Comparison of ENCODE assay signal across 19 cellular contexts in genomic region chr21:46108827-46109226, GRCh38. TPM values are rescaled to one million over a fixed set of nuclear protein-coding genes. Genes with fewer than 3 reads are reported as not detected.
DNase-seq lines count a peak whose midpoint lies in the region; ATAC-seq and TF ChIP-seq lines count a peak whose summit lies in the region.
"Had no signal": no experiment of that assay in that cellular context is flagged by ENCODE, and none has a peak within 500 bp of the region (broad histone marks: within the 10 kb centered on the region; RNA-seq: fewer than 3 reads in every experiment).

No MANE protein-coding gene starts in this region.

- no peaks in the 10 kb centered on the region for H3K36me3 ChIP-seq in breast epithelium
- no peaks in the 10 kb centered on the region for H3K36me3 ChIP-seq in mammary epithelial cell (ENCODE audit: insufficient read depth, low read length)
- peaks cover 0 to 12% of the 10 kb centered on the region in 2 donors for H3K36me3 ChIP-seq in lung (ENCODE audit: control insufficient read depth in 2 of 2, insufficient read depth in 2 of 2, low read length in 2 of 2)
- H3K36me3 ChIP-seq in sigmoid colon, result peaks cover 21 to 22% (median 21%) of the 10 kb centered on the region in 4 donors

- no peaks in the 10 kb centered on the region for H3K27me3 ChIP-seq in breast epithelium
- no peaks in the 10 kb centered on the region for H3K27me3 ChIP-seq in mammary epithelial cell (ENCODE audit: insufficient read depth, low read length)
- no peaks in the 10 kb centered on the region for H3K27me3 ChIP-seq in lung (ENCODE audit: control insufficient read depth, insufficient read depth)
- H3K27me3 ChIP-seq in sigmoid colon, result no peaks in the 10 kb centered on the region

- TF ChIP-seq POLR2A in breast epithelium (IDR thresholded peaks at IDR 0.05) (no peak), sigmoid colon (IDR thresholded peaks at IDR 0.05) (no peak)

- no peak overlapping the region for H2AFZ ChIP-seq in mammary epithelial cell (ENCODE audit: low read depth, low read length)
- H2AFZ ChIP-seq: GM23338, PC-9 had no signal

- TF ChIP-seq EP300 in sigmoid colon (IDR thresholded peaks at IDR 0.05), result no peak

- H3K79me2 ChIP-seq in mammary epithelial cell (ENCODE audit: insufficient read depth, low read length), result no peaks in the 10 kb centered on the region

- H3K27ac Mint-ChIP-seq in chondrocyte (ENCODE audit: unreplicated experiment), result peak overlapping the region; percentile 2
- no peak overlapping the region for H3K27ac Mint-ChIP-seq in nephron progenitor cell
- H3K27ac Mint-ChIP-seq: CD4-positive, alpha-beta T cell; GM23338 had no signal

- no peak for ATAC-seq in lung (ENCODE audit: insufficient read depth, low FRiP score)
- ATAC-seq in GM18520 (IDR thresholded peaks at IDR 0.05; ENCODE audit: unreplicated experiment), result no peak
- ATAC-seq: GM23338 had no signal

- no peak overlapping the region for H3K4me3 Mint-ChIP-seq in chondrocyte (ENCODE audit: unreplicated experiment)
- H3K4me3 Mint-ChIP-seq in nephron progenitor cell, result no peak overlapping the region
- H3K4me3 Mint-ChIP-seq: CD4-positive, alpha-beta T cell; GM23338 had no signal

- dilution Hi-C loops in mammary epithelial cell (cut with HindIII; ENCODE audit: low sequenced_read_pairs), result loop anchor here (5.0 to 10.0 kb wide), 2 partner anchors 47 to 104 kb away; no protein-coding TSS in a partner anchor

- H3K36me3 Mint-ChIP-seq in chondrocyte (ENCODE audit: low read depth) (peaks cover 37% of the 10 kb centered on the region), nephron progenitor cell (ENCODE audit: low read depth) (peaks cover 57% of the 10 kb centered on the region)

- peak; percentile 6 to 10 for DNase-seq in breast epithelium (ENCODE audit: low spot score in 2 of 2)
- DNase-seq in mammary epithelial cell, result no peak
- DNase-seq in chondrocyte (ENCODE audit: low spot score), result no peak
- peak; percentile 20 for DNase-seq in lung (ENCODE audit: low spot score)
- peak; percentile 53 for DNase-seq in sigmoid colon
- no peak for DNase-seq in nephron progenitor cell
- DNase-seq in DMS153 treated with DMSO at 0.1 percent for 48 hours (lab: John Stamatoyannopoulos, UW; ENCODE audit: unreplicated experiment), result no peak
- DNase-seq: Calu3; CD4-positive, alpha-beta T cell; DMS79; GDM1; NCI-H1417; NCI-H1930; NCI-H2171; NCI-H446 treated with DMSO at 0.1 percent for 48 hours; NCI-H748 treated with DMSO at 0.1 percent for 48 hours; PC-9 had no signal

- BruUV-seq in mammary epithelial cell (replicated peaks; lab: Mats Ljungman, UMichigan), result no TSS peak

- WGBS in mammary epithelial cell (ENCODE audit: low coverage, missing lambda C conversion rate), result 72% methylated on average over 2 of the region's 7 CpGs
- WGBS in lung, 2 donors, result 87 to 96% methylated on average over 7 of the region's 7 CpGs
- WGBS in sigmoid colon, 2 donors, result 77 to 94% methylated on average over 7 of the region's 7 CpGs

- no peak overlapping the region for H3K4me2 ChIP-seq in mammary epithelial cell (ENCODE audit: insufficient read depth, low read depth, low read length)
- H3K4me2 ChIP-seq: GM23338, PC-9 had no signal

- no peaks in the 10 kb centered on the region for H3K4me1 ChIP-seq in breast epithelium
- H3K4me1 ChIP-seq in mammary epithelial cell (ENCODE audit: insufficient read depth, low read length), result no peaks in the 10 kb centered on the region
- peaks cover 0 to 5% of the 10 kb centered on the region in 2 donors for H3K4me1 ChIP-seq in lung (ENCODE audit: control insufficient read depth in 2 of 2, insufficient read depth in 2 of 2, low read length in 2 of 2)
- H3K4me1 ChIP-seq in sigmoid colon, result peaks cover 0 to 42% (median 32%) of the 10 kb centered on the region in 4 donors

- no peak overlapping the region for H3K9ac ChIP-seq in mammary epithelial cell (ENCODE audit: insufficient read depth, low read length)

- no peaks in the 10 kb centered on the region for H3K27me3 Mint-ChIP-seq in chondrocyte (ENCODE audit: low read depth)
- H3K27me3 Mint-ChIP-seq in nephron progenitor cell (ENCODE audit: low read depth, poor library complexity), result peaks cover 5% of the 10 kb centered on the region

- H3K9me3 ChIP-seq in breast epithelium (peaks cover 0 to 13% of the 10 kb centered on the region in 2 donors), mammary epithelial cell (replicated peaks; ENCODE audit: insufficient read depth, low read length) (peaks cover 4% of the 10 kb centered on the region), lung (ENCODE audit: control insufficient read depth in 2 of 2, insufficient read depth in 1 of 2, low read length in 1 of 2) (peaks cover 0 to 2% of the 10 kb centered on the region in 2 donors), sigmoid colon (no peaks in the 10 kb centered on the region)

- H3K9me3 Mint-ChIP-seq in chondrocyte (ENCODE audit: low read depth) (peaks cover 7% of the 10 kb centered on the region), nephron progenitor cell (peaks cover 47% of the 10 kb centered on the region)

- H3K4me1 Mint-ChIP-seq in chondrocyte (ENCODE audit: low read depth), result peaks cover 21% of the 10 kb centered on the region
- no peaks in the 10 kb centered on the region for H3K4me1 Mint-ChIP-seq in nephron progenitor cell

- in situ Hi-C loops in mammary epithelial cell (cut with MboI; ENCODE audit: low sequenced_read_pairs in 2 of 2), result loop anchor here in 1 of 2 donors (25.0 kb wide), 1 partner anchor 147 kb away; no protein-coding TSS in a partner anchor

- no peaks in the 10 kb centered on the region for H4K20me1 ChIP-seq in mammary epithelial cell (ENCODE audit: insufficient read depth, low read length)

- H3K4me3 ChIP-seq in breast epithelium (no peak overlapping the region), mammary epithelial cell (replicated peaks in 1 of 3; ENCODE audit: insufficient read depth in 1 of 3, low read depth in 2 of 3, low read length in 3 of 3) (no peak overlapping the region), lung (no peak overlapping the region), sigmoid colon (no peak overlapping the region)
- H3K4me3 ChIP-seq: GM23338, PC-9 had no signal

- intact Hi-C loops in breast epithelium (cut with DNase I; ENCODE audit: low total_unique reads) (no loop called here), mammary epithelial cell (cut with micrococcal nuclease) (no loop called here), sigmoid colon (cut with DNase I) (no loop called here)

- TF ChIP-seq CTCF in breast epithelium (IDR thresholded peaks at IDR 0.05), result no peak
- no peak for TF ChIP-seq CTCF in mammary epithelial cell (conservative IDR thresholded peaks at IDR 0.05 in 1 of 2, IDR thresholded peaks at IDR 0.05 in 1 of 2; ENCODE audit: extremely low read depth in 1 of 2, insufficient read depth in 1 of 2, low read depth in 1 of 2, low read length in 2 of 2)
- TF ChIP-seq CTCF in chondrocyte (IDR thresholded peaks at IDR 0.05), result no peak
- no peak for TF ChIP-seq CTCF in lung (IDR thresholded peaks at IDR 0.05; ENCODE audit: control extremely low read depth, extremely low read depth)
- no peak for TF ChIP-seq CTCF in sigmoid colon (IDR thresholded peaks at IDR 0.05)
- no peak for TF ChIP-seq CTCF in nephron progenitor cell (IDR thresholded peaks at IDR 0.05)

- H3K27ac ChIP-seq in breast epithelium (no peak overlapping the region), mammary epithelial cell (ENCODE audit: insufficient read depth, low read depth, low read length) (no peak overlapping the region), lung (ENCODE audit: low read depth in 1 of 2, low read length in 1 of 2) (no peak overlapping the region), sigmoid colon (peak overlapping the region; percentile 73 to 81 (median 74))
- H3K27ac ChIP-seq: PC-9 had no signal

- CTCF ChIA-PET in mammary epithelial cell (lab: Charles Lee; ENCODE audit: low non-redundant PET), result no interaction called here

RNA-seq across cellular contexts. Expression of gene COL6A2, which starts 10.9 kb away (rescaled TPM):
- 1,000 to 10,000 TPM in 1 of 3 donors, 100 to 1,000 TPM in 2; 177 to 1,266 (median 418) TPM for total RNA-seq in breast epithelium
- 10 to 100 TPM in 1 of 2 donors, under 1 TPM in 1; 0.87 to 47.0 TPM for total RNA-seq in mammary epithelial cell
- 0.74 TPM for polyA plus RNA-seq in mammary epithelial cell
- polyA minus RNA-seq in mammary epithelial cell, result not detected
- 1,314 to 1,671 TPM (median 1,646 TPM) in 3 replicates for total RNA-seq in chondrocyte
- total RNA-seq in lung, result 100 to 1,000 TPM; 350 to 466 TPM
- polyA plus RNA-seq in lung, result 100 to 1,000 TPM; 192 to 234 TPM
- total RNA-seq in sigmoid colon, result 1,000 to 10,000 TPM in 2 of 4 donors, 100 to 1,000 TPM in 2; 570 to 1,745 (median 1,082) TPM
- polyA plus RNA-seq in sigmoid colon, result 100 to 1,000 TPM in 1 of 3 donors, 10 to 100 TPM in 2; 14.3 to 233 (median 37.8) TPM

RNA-seq across cellular contexts. Expression of gene FTCD, which starts 46.6 kb away (rescaled TPM):
- under 1 TPM in 1 of 3 donors, not detected in 2; 0.59 TPM for total RNA-seq in breast epithelium
- total RNA-seq in mammary epithelial cell, result under 1 TPM in 1 of 2 donors, not detected in 1; 0.50 TPM
- not detected for polyA plus RNA-seq in mammary epithelial cell
- not detected for polyA minus RNA-seq in mammary epithelial cell
- 1.7 to 4.1 TPM (median 1.7 TPM) in 3 replicates for total RNA-seq in chondrocyte
- total RNA-seq in lung, result under 1 TPM; 0.26 to 0.43 TPM
- under 1 TPM; 0.03 to 0.14 TPM for polyA plus RNA-seq in lung
- total RNA-seq in sigmoid colon, result 1 to 10 TPM in 1 of 4 donors, not detected in 3; 1.4 TPM
- under 1 TPM in 1 of 3 donors, not detected in 2; 0.20 TPM for polyA plus RNA-seq in sigmoid colon

Comparison
In these comparisons a context has a peak if more than half of its experiments do, and no peak if none do; other contexts are left out.
1. DNase-seq: peak in breast epithelium (2 of 2), lung (single experiment) and sigmoid colon (single experiment); none in mammary epithelial cell (single experiment), chondrocyte (single experiment), nephron progenitor cell (single experiment) and DMS153 treated with DMSO at 0.1 percent for 48 hours (single experiment).
2. H3K27ac ChIP-seq: peak in sigmoid colon (4 of 4); none in breast epithelium (0 of 2), mammary epithelial cell (single experiment) and lung (0 of 2).